10 cellular contexts compared by ENCODE assay signal in genomic region chr1:184152502-184152901, GRCh38.
A peak's percentile ranks its signal among the peaks of the same experiment; 100 is the strongest.
DNase-seq lines count a peak whose midpoint lies in the region; ATAC-seq and TF ChIP-seq lines count a peak whose summit lies in the region.
"Had no signal": no experiment of that assay in that cellular context is flagged by ENCODE, and none has a peak within 500 bp of the region (broad histone marks: within the 10 kb centered on the region; RNA-seq: fewer than 3 reads in every experiment).

No MANE protein-coding gene starts in this region.

- no peak for DNase-seq in activated CD8-positive, alpha-beta memory T cell treated with anti-CD3 and anti-CD28 coated beads, Interleukin-2, amount 10 ng/mL, durations not matched to agents 7 days and 5 days
- DNase-seq in activated CD8-positive, alpha-beta memory T cell treated with anti-CD3 and anti-CD28 coated beads for 24 hours = no peak
- no peak for DNase-seq in memory B cell (ENCODE audit: low spot score in 2 of 2)
- DNase-seq in upper lobe of right lung = no peak
- no peak for DNase-seq in GM13977 (ENCODE audit: low spot score)
- DNase-seq: stimulated activated CD4-positive, alpha-beta T cell treated with anti-CD3 and anti-CD28 coated beads, Interleukin-4, amount 100 ng/mL, for 4 hours had no signal

- H3K27ac Mint-ChIP-seq in activated CD8-positive, alpha-beta memory T cell treated with anti-CD3 and anti-CD28 coated beads, Interleukin-2, amount 10 ng/mL, durations not matched to agents 7 days and 5 days = no peak overlapping the region
- H3K27ac Mint-ChIP-seq in brain (peak overlapping the region in 3 of 5 experiments; percentile 22 to 56 (median 45)), memory B cell (no peak overlapping the region)

- peak overlapping the region; percentile 45 for H3K4me3 Mint-ChIP-seq in activated CD8-positive, alpha-beta memory T cell treated with anti-CD3 and anti-CD28 coated beads, Interleukin-2, amount 10 ng/mL, durations not matched to agents 7 days and 5 days
- peak overlapping the region in 2 of 5 experiments; percentile 6 to 36 for H3K4me3 Mint-ChIP-seq in brain
- peak overlapping the region; percentile 35 for H3K4me3 Mint-ChIP-seq in memory B cell

- no peak for TF ChIP-seq CTCF in brain (conservative IDR thresholded peaks at IDR 0.05)
- no peak for TF ChIP-seq CTCF in upper lobe of right lung (IDR thresholded peaks at IDR 0.05)
- no peak for TF ChIP-seq CTCF in GM13977 (IDR thresholded peaks at IDR 0.05; ENCODE audit: extremely low read depth, insufficient read depth, missing control alignments)

- H3K4me3 ChIP-seq in upper lobe of right lung = peak overlapping the region; percentile 46

- no peak for ATAC-seq in activated CD8-positive, alpha-beta memory T cell treated with anti-CD3 and anti-CD28 coated beads, Interleukin-2, amount 10 ng/mL, durations not matched to agents 7 days and 5 days
- no peak for ATAC-seq in memory B cell (ENCODE audit: low read depth)
- ATAC-seq in upper lobe of right lung = peak; percentile 76
- ATAC-seq in HG02623 (IDR thresholded peaks at IDR 0.05; ENCODE audit: unreplicated experiment) = no peak
- no peak for ATAC-seq in GM21723 (IDR thresholded peaks at IDR 0.05; ENCODE audit: unreplicated experiment)

- in situ Hi-C loops in GM13977 (cut with MboI; ENCODE audit: low pct_unique_long_range_greater_than_20kb, low sequenced_read_pairs, unreplicated experiment) = no loop called here

- H3K4me1 Mint-ChIP-seq in activated CD8-positive, alpha-beta memory T cell treated with anti-CD3 and anti-CD28 coated beads, Interleukin-2, amount 10 ng/mL, durations not matched to agents 7 days and 5 days = peaks cover 21% of the 10 kb centered on the region
- H3K4me1 Mint-ChIP-seq in brain (peaks cover 19% of the 10 kb centered on the region), memory B cell (peaks cover 3% of the 10 kb centered on the region)

- peaks cover 2% of the 10 kb centered on the region for H3K36me3 Mint-ChIP-seq in activated CD8-positive, alpha-beta memory T cell treated with anti-CD3 and anti-CD28 coated beads, Interleukin-2, amount 10 ng/mL, durations not matched to agents 7 days and 5 days
- H3K36me3 Mint-ChIP-seq in brain (no peaks in the 10 kb centered on the region), memory B cell (no peaks in the 10 kb centered on the region)

- H3K4me1 ChIP-seq in upper lobe of right lung = peaks cover 31% of the 10 kb centered on the region

- intact Hi-C loops in upper lobe of right lung (cut with DNase I) = no loop called here

- CTCF ChIA-PET in activated CD8-positive, alpha-beta memory T cell treated with anti-CD3 and anti-CD28 coated beads, Interleukin-2, amount 10 ng/mL, durations not matched to agents 7 days and 5 days (lab: Charles Lee) = interaction anchor here (0.8 kb wide), 1 partner anchor 30 kb away, joined by 3 read pairs; no protein-coding TSS in a partner anchor

- no peaks in the 10 kb centered on the region for H3K9me3 ChIP-seq in upper lobe of right lung

- H3K36me3 ChIP-seq in upper lobe of right lung = no peaks in the 10 kb centered on the region

- no peaks in the 10 kb centered on the region for H3K9me3 Mint-ChIP-seq in activated CD8-positive, alpha-beta memory T cell treated with anti-CD3 and anti-CD28 coated beads, Interleukin-2, amount 10 ng/mL, durations not matched to agents 7 days and 5 days (ENCODE audit: low read depth)
- peaks cover 0 to 5% (median 3%) of the 10 kb centered on the region in 5 experiments for H3K9me3 Mint-ChIP-seq in brain
- H3K9me3 Mint-ChIP-seq in memory B cell = no peaks in the 10 kb centered on the region

- H3K27me3 ChIP-seq in upper lobe of right lung = no peaks in the 10 kb centered on the region

- H3K27ac ChIP-seq in upper lobe of right lung = peak overlapping the region; percentile 81
- H3K27ac ChIP-seq: C4-2B had no signal

- H3K27me3 Mint-ChIP-seq in activated CD8-positive, alpha-beta memory T cell treated with anti-CD3 and anti-CD28 coated beads, Interleukin-2, amount 10 ng/mL, durations not matched to agents 7 days and 5 days = peaks cover 35% of the 10 kb centered on the region
- H3K27me3 Mint-ChIP-seq in brain (no peaks in the 10 kb centered on the region), memory B cell (peaks cover 15% of the 10 kb centered on the region)

Comparison
In these comparisons a context has a peak if more than half of its experiments do, and no peak if none do; other contexts are left out.
1. H3K27ac Mint-ChIP-seq: peak in brain (3 of 5); none in activated CD8-positive, alpha-beta memory T cell treated with anti-CD3 and anti-CD28 coated beads, Interleukin-2, amount 10 ng/mL, durations not matched to agents 7 days and 5 days (single experiment) and memory B cell (single experiment).